Comparison of ENCODE assay signal across 8 cellular contexts in genomic region chr15:84588053-84588874, GRCh38. TPM values are rescaled to one million over a fixed set of nuclear protein-coding genes. Genes with fewer than 3 reads are reported as not detected.
DNase-seq lines count a peak whose midpoint lies in the region; ATAC-seq and TF ChIP-seq lines count a peak whose summit lies in the region.

No MANE protein-coding gene starts in this region.

- H3K27me3 Mint-ChIP-seq in natural killer cell treated with Interleukin-12 subunit alpha and Interleukin-12 subunit beta and Interleukin-15 and Interleukin-18, amount 100 ng/mL, for 72 hours = peaks cover 7 to 8% of the 10 kb centered on the region in 2 donors

- peak overlapping the region; percentile 92 for H3K4me2 ChIP-seq in PC-9

- no peaks in the 10 kb centered on the region; the same call in 1 of the 2 replicates for H3K9me3 ChIP-seq in PC-9 (ENCODE audit: insufficient read depth, low read depth)

- CTCF ChIA-PET in PC-9 (lab: Charles Lee) = interaction anchor here (0.6 to 0.8 kb wide), 4 partner anchors 9 to 806 kb away, joined by 3 to 7 read pairs (median 5); no protein-coding TSS in a partner anchor

- peak overlapping the region; percentile 7 for H3K4me3 Mint-ChIP-seq in natural killer cell treated with Interleukin-12 subunit alpha and Interleukin-12 subunit beta and Interleukin-15 and Interleukin-18, amount 100 ng/mL, for 72 hours

- peak overlapping the region; percentile 63 for H2AFZ ChIP-seq in PC-9

- H4K20me1 ChIP-seq in PC-9 (ENCODE audit: insufficient read depth) = no peaks in the 10 kb centered on the region

- H3K4me1 ChIP-seq in PC-9 (replicated peaks; ENCODE audit: insufficient read depth) = no peaks in the 10 kb centered on the region; the same call in 1 of the 2 replicates

- H3K36me3 Mint-ChIP-seq in natural killer cell treated with Interleukin-12 subunit alpha and Interleukin-12 subunit beta and Interleukin-15 and Interleukin-18, amount 100 ng/mL, for 72 hours = peaks cover 6% of the 10 kb centered on the region

- no peak overlapping the region for H3K27ac ChIP-seq in PC-9

- peak; percentile 96 for ATAC-seq in GM21786 (IDR thresholded peaks at IDR 0.05; ENCODE audit: unreplicated experiment)
- ATAC-seq in natural killer cell treated with Interleukin-12 subunit alpha and Interleukin-12 subunit beta and Interleukin-15 and Interleukin-18, amount 100 ng/mL, for 72 hours = peak; percentile 99 to 100

- H3F3A ChIP-seq in PC-9 (ENCODE audit: insufficient read depth, low read depth) = no peaks in the 10 kb centered on the region

- no TSS peak for BruUV-seq in PC-9 (replicated peaks; lab: Mats Ljungman, UMichigan)

- peak; percentile 81 for TF ChIP-seq CTCF in PC-9 (conservative IDR thresholded peaks at IDR 0.05)

- H3K9me3 Mint-ChIP-seq in natural killer cell treated with Interleukin-12 subunit alpha and Interleukin-12 subunit beta and Interleukin-15 and Interleukin-18, amount 100 ng/mL, for 72 hours = peaks cover 4% of the 10 kb centered on the region

- peak overlapping the region; percentile 54; the same call in 1 of the 2 replicates for H3K4me3 ChIP-seq in PC-9

- H3K27me3 ChIP-seq in PC-9 (ENCODE audit: insufficient read depth, low read depth) = no peaks in the 10 kb centered on the region

- POLR2A ChIA-PET in PC-9 (lab: Charles Lee; ENCODE audit: unreplicated experiment) = interaction anchor here (0.6 to 1.1 kb wide), 2 partner anchors 27 to 50 kb away, joined by 5 to 6 read pairs; no protein-coding TSS in a partner anchor

- no peaks in the 10 kb centered on the region for H3K79me2 ChIP-seq in PC-9 (ENCODE audit: low read depth)

- in situ Hi-C loops in KBM-7 (cut with MboI; ENCODE audit: low pct_unique_long_range_greater_than_20kb, low sequenced_read_pairs) = no loop called here

- peaks cover 3 to 7% of the 10 kb centered on the region in 2 donors for H3K4me1 Mint-ChIP-seq in natural killer cell treated with Interleukin-12 subunit alpha and Interleukin-12 subunit beta and Interleukin-15 and Interleukin-18, amount 100 ng/mL, for 72 hours (ENCODE audit: low read depth in 2 of 2)

- DNase-seq in DMS153 treated with DMSO at 0.1 percent for 48 hours (lab: John Stamatoyannopoulos, UW; ENCODE audit: unreplicated experiment) (peak; percentile 47), KBM-7 (peak; percentile 94), PC-9 (peak; percentile 57 to 83), fibroblast of gingiva (ENCODE audit: low read depth) (peak; percentile 64)
- peak; percentile 85 for DNase-seq in activated T-cell treated with anti-CD3 and anti-CD28 coated beads, Interleukin-2, amount 50 U/mL, for 1 hour
- peak; percentile 84 for DNase-seq in natural killer cell treated with Interleukin-12 subunit alpha and Interleukin-12 subunit beta and Interleukin-15 and Interleukin-18, amount 100 ng/mL, for 72 hours (ENCODE audit: low spot score)
- DNase-seq in stimulated activated naive CD4-positive, alpha-beta T cell (lab: John Stamatoyannopoulos, UW) = peak; percentile 58 to 87 (median 77)

- no peak overlapping the region for H3K27ac Mint-ChIP-seq in natural killer cell treated with Interleukin-12 subunit alpha and Interleukin-12 subunit beta and Interleukin-15 and Interleukin-18, amount 100 ng/mL, for 72 hours

- H3K36me3 ChIP-seq in PC-9 (ENCODE audit: low read depth) = no peaks in the 10 kb centered on the region

- intact Hi-C loops in PC-9 (cut with micrococcal nuclease; ENCODE audit: unreplicated experiment) = loop anchor here (1.0 to 10.0 kb wide), 4 partner anchors 341 to 997 kb away; no protein-coding TSS in a partner anchor

- H3K9me2 ChIP-seq in PC-9 (ENCODE audit: insufficient read depth) = no peaks in the 10 kb centered on the region

RNA-seq across cellular contexts. Expression of gene ZSCAN2, which starts 12.5 kb away (rescaled TPM):
- 9.7 and 11.3 TPM in 2 replicates for total RNA-seq in PC-9 (2021)
- 1 to 10 TPM; 5.5 to 9.2 TPM for total RNA-seq in natural killer cell treated with Interleukin-12 subunit alpha and Interleukin-12 subunit beta and Interleukin-15 and Interleukin-18, amount 100 ng/mL, for 72 hours
